ENCODE assay signal across 31 cellular contexts in genomic region chr6:138400326-138400725, GRCh38. TPM values are rescaled to one million over a fixed set of nuclear protein-coding genes. Genes with fewer than 3 reads are reported as not detected.
"Had no signal": no experiment of that assay in that cellular context is flagged by ENCODE, and none has a peak within 500 bp of the region (broad histone marks: within the 10 kb centered on the region; RNA-seq: fewer than 3 reads in every experiment).

No MANE protein-coding gene starts in this region.

- H3K9me3 Mint-ChIP-seq: activated CD4-positive, alpha-beta T cell treated with anti-CD3 and anti-CD28 coated beads, Interleukin-2, amount 10 ng/mL, durations not matched to agents 7 days and 5 days; activated naive CD4-positive, alpha-beta T cell treated with anti-CD3 and anti-CD28 coated beads, Interleukin-2, amount 10 ng/mL, durations not matched to agents 7 days and 5 days; activated naive CD8-positive, alpha-beta T cell treated with anti-CD3 and anti-CD28 coated beads, Interleukin-2, amount 50 U/mL, for 24 hours; WTC11 had no signal

- H3K4me3 ChIP-seq: SJCRH30, SK-N-MC had no signal

- H3K27ac Mint-ChIP-seq: activated CD4-positive, alpha-beta T cell treated with anti-CD3 and anti-CD28 coated beads for 36 hours; activated CD4-positive, alpha-beta T cell treated with anti-CD3 and anti-CD28 coated beads, Interleukin-2, amount 10 ng/mL, durations not matched to agents 7 days and 5 days; activated CD8-positive, alpha-beta T cell treated with anti-CD3 and anti-CD28 coated beads, Interleukin-2, amount 10 ng/mL, durations not matched to agents 7 days and 5 days; activated naive CD4-positive, alpha-beta T cell treated with anti-CD3 and anti-CD28 coated beads, Interleukin-2, amount 10 ng/mL, durations not matched to agents 7 days and 5 days; activated naive CD8-positive, alpha-beta T cell; activated naive CD8-positive, alpha-beta T cell treated with anti-CD3 and anti-CD28 coated beads, Interleukin-2, amount 50 U/mL, for 24 hours; WTC11 had no signal

- DNase-seq: activated CD4-positive, alpha-beta T cell treated with anti-CD3 and anti-CD28 coated beads for 36 hours; activated CD4-positive, alpha-beta T cell treated with anti-CD3 and anti-CD28 coated beads, Interleukin-2, amount 10 ng/mL, durations not matched to agents 7 days and 5 days; activated CD4-positive, alpha-beta T cell treated with anti-CD3 and anti-CD28 coated beads, Interleukin-2, amount 50 U/mL, for 48 hours; activated CD8-positive, alpha-beta memory T cell treated with anti-CD3 and anti-CD28 coated beads, Interleukin-2, amount 50 U/mL, for 4 hours; activated CD8-positive, alpha-beta T cell treated with anti-CD3 and anti-CD28 coated beads, Interleukin-2, amount 10 ng/mL, durations not matched to agents 7 days and 5 days; activated effector memory CD4-positive, alpha-beta T cell treated with Interleukin-2 at 50 U/mL for 16 hours; activated naive CD4-positive, alpha-beta T cell treated with anti-CD3 and anti-CD28 coated beads, Interleukin-2, amount 10 ng/mL, durations not matched to agents 7 days and 5 days; activated naive CD8-positive, alpha-beta T cell treated with anti-CD3 and anti-CD28 coated beads, Interleukin-2, amount 50 U/mL, for 24 hours; activated T-cell treated with anti-CD3 and anti-CD28 coated beads for 4 hours; activated T-cell treated with anti-CD3 and anti-CD28 coated beads, Interleukin-2, amount 50 U/mL, for 48 hours; anterior cingulate cortex; brain microvascular endothelial cell; central memory CD4-positive, alpha-beta T cell; NCI-H1048; NCI-H1105 treated with DMSO at 0.1 percent for 48 hours; NCI-H1436; NCI-H1694; NCI-H2029; NCI-H345; NCI-H524 treated with DMSO at 0.1 percent for 48 hours; SHP77; SJCRH30; T1000 had no signal

- H3K27me3 Mint-ChIP-seq: activated CD4-positive, alpha-beta T cell treated with anti-CD3 and anti-CD28 coated beads for 36 hours had no signal

- H3K27me3 ChIP-seq: brain microvascular endothelial cell, SJCRH30 had no signal

- H3K9me3 ChIP-seq: SJCRH30 had no signal

- H3K4me1 ChIP-seq: SJCRH30 had no signal

- H3K36me3 ChIP-seq: brain microvascular endothelial cell, SJCRH30 had no signal

- H3K36me3 Mint-ChIP-seq: activated naive CD8-positive, alpha-beta T cell; WTC11 had no signal

- H3K4me3 Mint-ChIP-seq: activated CD4-positive, alpha-beta T cell treated with anti-CD3 and anti-CD28 coated beads for 36 hours; activated CD4-positive, alpha-beta T cell treated with anti-CD3 and anti-CD28 coated beads, Interleukin-2, amount 10 ng/mL, durations not matched to agents 7 days and 5 days; activated CD8-positive, alpha-beta T cell treated with anti-CD3 and anti-CD28 coated beads, Interleukin-2, amount 10 ng/mL, durations not matched to agents 7 days and 5 days; activated naive CD4-positive, alpha-beta T cell treated with anti-CD3 and anti-CD28 coated beads, Interleukin-2, amount 10 ng/mL, durations not matched to agents 7 days and 5 days; activated naive CD8-positive, alpha-beta T cell; activated naive CD8-positive, alpha-beta T cell treated with anti-CD3 and anti-CD28 coated beads, Interleukin-2, amount 50 U/mL, for 24 hours; WTC11 had no signal

- H3K27ac ChIP-seq: brain microvascular endothelial cell, SJCRH30, SK-N-MC had no signal

RNA-seq across cellular contexts. Expression of gene SMIM28, which starts 22.6 kb away (rescaled TPM):
- total RNA-seq: activated CD4-positive, alpha-beta T cell treated with anti-CD3 and anti-CD28 coated beads for 36 hours; activated CD4-positive, alpha-beta T cell treated with anti-CD3 and anti-CD28 coated beads, Interleukin-2, amount 10 ng/mL, durations not matched to agents 7 days and 5 days; activated CD8-positive, alpha-beta T cell treated with anti-CD3 and anti-CD28 coated beads, Interleukin-2, amount 10 ng/mL, durations not matched to agents 7 days and 5 days; MCF 10A; NCI-H460; RPMI7951; T-helper 1 cell treated with Interleukin-12 subunit alpha and Interleukin-12 subunit beta and Interleukin-4 antibody, amounts not matched to agents 30 ng/mL and 1 ng/mL, for 36 hours; T-helper 2 cell treated with Interferon-gamma antibody and Interleukin-4, amounts not matched to agents 100 ng/mL and 5 ng/mL, for 36 hours; WTC11 had no signal
